ENCODE assay signal across 8 cellular contexts in the genomic region with DNA sequence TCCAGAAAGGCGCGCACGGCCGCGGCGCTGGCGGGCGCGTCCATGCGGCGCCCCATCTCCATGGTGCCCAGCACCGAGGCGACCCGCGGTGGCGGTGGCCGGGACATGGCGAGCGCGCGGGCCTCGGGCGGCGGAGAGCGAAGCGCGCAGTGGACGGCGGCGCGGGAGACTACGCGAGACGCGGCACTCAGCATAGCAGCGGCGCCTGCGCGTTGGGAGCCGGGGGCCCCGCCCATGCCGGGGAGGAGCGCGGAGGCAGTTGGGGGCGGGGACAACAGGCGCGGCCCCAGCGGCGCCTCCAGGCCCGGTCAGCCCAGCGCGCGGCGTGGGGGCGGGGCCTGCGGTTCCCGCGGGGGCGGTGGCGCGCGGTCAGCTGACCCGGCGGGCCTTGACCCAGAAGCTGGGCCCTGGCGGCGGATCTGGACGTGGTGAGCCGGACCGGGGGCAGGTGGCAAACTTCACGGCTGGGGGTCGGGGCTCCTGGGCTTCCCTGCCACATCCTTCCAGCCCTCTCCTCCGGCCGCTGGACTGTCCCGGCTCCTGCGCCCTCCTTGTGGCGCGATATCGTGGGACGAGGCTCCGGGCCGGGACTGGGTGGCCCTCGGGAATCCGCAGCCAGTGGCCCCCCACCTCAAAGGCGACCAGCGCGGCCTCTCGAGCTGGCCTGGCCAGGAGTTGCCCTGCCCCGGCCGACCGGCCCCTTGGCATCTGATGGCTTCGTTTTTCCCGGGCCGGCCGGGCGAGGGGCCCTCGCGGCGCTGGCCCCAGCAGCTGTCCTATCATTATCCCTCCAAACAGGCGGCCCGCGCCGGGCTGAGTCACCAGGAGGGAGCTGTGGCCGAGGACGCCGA. TPM values are rescaled to one million over a fixed set of nuclear protein-coding genes. Genes with fewer than 3 reads are reported as not detected.
DNase-seq lines count a peak whose midpoint lies in the region; ATAC-seq and TF ChIP-seq lines count a peak whose summit lies in the region.

TSS of gene AKR7A2 (minus strand) at position 214 of the 851 bp plus-strand sequence. CDS start at position 194, 20 bp downstream.
TSS of gene SLC66A1 (plus strand) at position 396 of the 851 bp plus-strand sequence. CDS start 5,352 bp downstream, outside the sequence.

- H3K4me1 Mint-ChIP-seq in activated CD4-positive, alpha-beta T cell treated with anti-CD3 and anti-CD28 coated beads for 36 hours, result peaks cover 23% of the 10 kb centered on the region
- H3K4me1 Mint-ChIP-seq in chondrocyte (ENCODE audit: low read depth), result peaks cover 64% of the 10 kb centered on the region

- H3K36me3 Mint-ChIP-seq in activated CD4-positive, alpha-beta T cell treated with anti-CD3 and anti-CD28 coated beads for 36 hours (ENCODE audit: low read depth), result peaks cover 9% of the 10 kb centered on the region
- peaks cover 7% of the 10 kb centered on the region for H3K36me3 Mint-ChIP-seq in chondrocyte (ENCODE audit: low read depth)

- H3K27me3 Mint-ChIP-seq in activated CD4-positive, alpha-beta T cell treated with anti-CD3 and anti-CD28 coated beads for 36 hours, result no peaks in the 10 kb centered on the region
- no peaks in the 10 kb centered on the region for H3K27me3 Mint-ChIP-seq in chondrocyte (ENCODE audit: low read depth)

- CTCF ChIA-PET in activated CD4-positive, alpha-beta T cell treated with anti-CD3 and anti-CD28 coated beads for 36 hours (lab: Charles Lee), result no interaction called here

- peak; percentile 76 for TF ChIP-seq POLR2A in GM19099 (IDR thresholded peaks at IDR 0.05; ENCODE audit: extremely low read depth, insufficient read length, low read depth)

- H3K27me3 ChIP-seq in kidney epithelial cell (ENCODE audit: control insufficient read depth, insufficient read depth, low read length), result no peaks in the 10 kb centered on the region

- peak within 1 kb of the TSS; percentile 61 for H3K27ac Mint-ChIP-seq in activated CD4-positive, alpha-beta T cell treated with anti-CD3 and anti-CD28 coated beads for 36 hours
- peak within 1 kb of the TSS; percentile 79 for H3K27ac Mint-ChIP-seq in chondrocyte (ENCODE audit: unreplicated experiment)

- H3K9me3 Mint-ChIP-seq in activated CD4-positive, alpha-beta T cell treated with anti-CD3 and anti-CD28 coated beads for 36 hours (ENCODE audit: low read depth), result no peaks in the 10 kb centered on the region
- H3K9me3 Mint-ChIP-seq in chondrocyte (ENCODE audit: low read depth), result no peaks in the 10 kb centered on the region

- TF ChIP-seq CTCF in chondrocyte (IDR thresholded peaks at IDR 0.05), result peak; percentile 43
- no peak for TF ChIP-seq CTCF in kidney epithelial cell (IDR thresholded peaks at IDR 0.05; ENCODE audit: insufficient read depth, low read length, poor library complexity, severe bottlenecking)

- no peaks in the 10 kb centered on the region for H3K36me3 ChIP-seq in kidney epithelial cell (ENCODE audit: control insufficient read depth, insufficient read depth, low read length)

- POLR2A ChIA-PET in activated CD4-positive, alpha-beta T cell treated with anti-CD3 and anti-CD28 coated beads for 36 hours (lab: Charles Lee), result no interaction called here

- H3K4me3 ChIP-seq in kidney epithelial cell (ENCODE audit: low read depth, low read length), result peak within 1 kb of the TSS; percentile 79

- DNase-seq in AG20443 (ENCODE audit: low spot score) (peak; percentile 100), NCI-H446 (lab: John Stamatoyannopoulos, UW) (peak; percentile 91 to 97), chondrocyte (ENCODE audit: low spot score) (no peak), kidney epithelial cell (ENCODE audit: low read depth) (peak; percentile 54)
- DNase-seq in activated CD4-positive, alpha-beta T cell treated with anti-CD3 and anti-CD28 coated beads for 36 hours, result peak; percentile 95
- peak; percentile 91 for DNase-seq in stimulated activated CD4-positive, alpha-beta T cell treated with anti-CD3 and anti-CD28 coated beads, Interleukin-15, amount 100 ng/mL, for 24 hours

- intact Hi-C loops in activated CD4-positive, alpha-beta T cell treated with anti-CD3 and anti-CD28 coated beads for 36 hours (cut with DNase I, micrococcal nuclease), result loop anchor here (1.0 to 10.0 kb wide), 9 partner anchors 24 to 410 kb away; partner anchors contain the start of genes EMC1 (in 2 of the 2), MRTO4 (in 2 of the 2), AKR7A3 (in 1 of the 2) and ALDH4A1 (in 1 of the 2)

- peak within 1 kb of the TSS; percentile 78 for H3K4me3 Mint-ChIP-seq in activated CD4-positive, alpha-beta T cell treated with anti-CD3 and anti-CD28 coated beads for 36 hours
- peak within 1 kb of the TSS; percentile 90 for H3K4me3 Mint-ChIP-seq in chondrocyte (ENCODE audit: unreplicated experiment)

- peak; percentile 70 for ATAC-seq in HG03354 (IDR thresholded peaks at IDR 0.05; ENCODE audit: poor library complexity, severe bottlenecking, unreplicated experiment)
- ATAC-seq in activated CD4-positive, alpha-beta T cell treated with anti-CD3 and anti-CD28 coated beads for 36 hours, result peak; percentile 97

RNA-seq across cellular contexts. Expression of gene AKR7A2, which starts in this region (rescaled TPM):
- total RNA-seq in activated CD4-positive, alpha-beta T cell treated with anti-CD3 and anti-CD28 coated beads for 36 hours, result 10 to 100 TPM; 41.3 to 43.0 TPM
- total RNA-seq in chondrocyte (46.6 to 48.9 TPM (median 47.1 TPM) in 3 replicates), kidney epithelial cell (85.6 and 97.4 TPM in 2 replicates)

RNA-seq across cellular contexts. Expression of gene SLC66A1, which starts in this region (rescaled TPM):
- total RNA-seq in activated CD4-positive, alpha-beta T cell treated with anti-CD3 and anti-CD28 coated beads for 36 hours, result 1 to 10 TPM; 5.9 to 6.5 TPM
- total RNA-seq in chondrocyte, result 15.7 to 20.1 TPM (median 18.8 TPM) in 3 replicates
- total RNA-seq in kidney epithelial cell, result 48.8 and 50.6 TPM in 2 replicates
